Comparison of ENCODE assay signal across 8 cellular contexts in the genomic region with DNA sequence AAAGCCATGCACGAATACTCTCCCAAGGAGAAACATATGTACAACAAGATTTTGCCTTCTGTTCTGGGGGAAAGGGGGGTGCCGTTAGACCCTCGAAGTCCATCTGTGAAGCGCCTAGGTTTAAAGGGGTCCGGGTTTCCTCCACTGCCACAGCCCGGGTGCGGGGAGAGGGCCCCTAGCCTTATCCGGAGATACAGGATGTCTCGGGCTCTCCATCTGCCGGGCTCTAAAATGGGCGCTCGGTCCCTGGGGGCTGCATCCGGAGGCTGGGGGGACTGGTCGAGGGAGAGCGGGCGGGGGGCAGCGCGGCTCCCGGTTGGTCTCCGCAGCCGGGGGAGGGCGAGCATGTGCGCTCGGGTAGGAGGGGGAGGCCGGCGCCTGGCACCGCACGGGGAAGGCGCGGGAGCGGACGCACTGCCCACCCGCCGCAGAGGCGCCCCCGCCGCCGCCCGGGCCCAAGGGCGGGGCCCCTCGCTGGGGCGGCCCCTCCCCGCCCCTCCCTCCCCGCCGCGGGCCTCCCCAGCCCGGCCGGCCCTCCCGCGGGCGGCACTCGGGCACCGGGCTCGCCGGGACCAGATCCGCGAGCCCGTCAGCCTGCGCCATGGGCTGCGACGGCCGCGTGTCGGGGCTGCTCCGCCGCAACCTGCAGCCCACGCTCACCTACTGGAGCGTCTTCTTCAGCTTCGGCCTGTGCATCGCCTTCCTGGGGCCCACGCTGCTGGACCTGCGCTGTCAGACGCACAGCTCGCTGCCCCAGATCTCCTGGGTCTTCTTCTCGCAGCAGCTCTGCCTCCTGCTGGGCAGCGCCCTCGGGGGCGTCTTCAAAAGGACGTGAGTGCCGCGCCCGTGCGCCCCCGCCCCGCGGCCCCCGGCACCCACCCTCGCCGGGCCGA.
DNase-seq lines count a peak whose midpoint lies in the region; ATAC-seq and TF ChIP-seq lines count a peak whose summit lies in the region.

No MANE protein-coding gene starts in this region.

- no TSS peak for BruUV-seq in Panc1 (replicated peaks; lab: Mats Ljungman, UMichigan)

- H3K4me1 ChIP-seq in BLaER1 treated with 17β-estradiol and CSF1 and Interleukin-3, amounts not matched to agents 10 nM and 100 nM = peaks cover 0 to 7% (median 4%) of the 10 kb centered on the region in 10 experiments; a peak in 10 of 20 replicates
- no peaks in the 10 kb centered on the region; the same call in 1 of the 2 replicates for H3K4me1 ChIP-seq in Panc1 (ENCODE audit: control insufficient read depth, insufficient read depth, low read length)

- peaks cover 0 to 25% (median 0%) of the 10 kb centered on the region in 11 experiments; a peak in 8 of 22 replicates for H4K20me1 ChIP-seq in BLaER1 treated with 17β-estradiol and CSF1 and Interleukin-3, amounts not matched to agents 10 nM and 100 nM

- peaks cover 80% of the 10 kb centered on the region for H3K27me3 Mint-ChIP-seq in osteocyte (ENCODE audit: unreplicated experiment)

- peak overlapping the region; percentile 62 to 88 (median 73) for H3K4me2 ChIP-seq in BLaER1 treated with 17β-estradiol and CSF1 and Interleukin-3, amounts not matched to agents 10 nM and 100 nM

- peak overlapping the region; percentile 53 for H3K4me3 Mint-ChIP-seq in osteocyte (ENCODE audit: unreplicated experiment)

- H3K9ac ChIP-seq in BLaER1 treated with 17β-estradiol and CSF1 and Interleukin-3, amounts not matched to agents 10 nM and 100 nM = no peak overlapping the region; a peak in 2 of 22 replicates

- CTCF ChIA-PET in Panc1 (lab: Charles Lee) = interaction anchor here (0.6 kb wide), 1 partner anchor 172 kb away, joined by 3 read pairs; no protein-coding TSS in a partner anchor

- intact Hi-C loops in Panc1 (cut with micrococcal nuclease; ENCODE audit: unreplicated experiment) = no loop called here

- H3K27me3 ChIP-seq in BLaER1 treated with 17β-estradiol and CSF1 and Interleukin-3, amounts not matched to agents 10 nM and 100 nM = peaks cover 54 to 74% (median 64%) of the 10 kb centered on the region in 11 experiments
- peaks cover 38% of the 10 kb centered on the region for H3K27me3 ChIP-seq in Panc1 (ENCODE audit: control insufficient read depth, insufficient read depth, low read length)

- DNase-seq in Panc1 (ENCODE audit: low read depth, low spot score) (no peak), fibroblast of the aortic adventitia (ENCODE audit: low read depth) (no peak), osteocyte (ENCODE audit: extremely low spot score, unreplicated experiment) (no peak), GOT3 (lab: John Stamatoyannopoulos, UW) (no peak)

- in situ Hi-C loops in Panc1 (cut with HindIII; ENCODE audit: low pct_unique_long_range_greater_than_20kb, low sequenced_read_pairs) = no loop called here

- no peaks in the 10 kb centered on the region for H3K9me3 Mint-ChIP-seq in osteocyte (ENCODE audit: unreplicated experiment)

- H3K27ac Mint-ChIP-seq in osteocyte (ENCODE audit: unreplicated experiment) = no peak overlapping the region

- ATAC-seq in Panc1 = peak; percentile 62
- ATAC-seq in HG02884 (IDR thresholded peaks at IDR 0.05; ENCODE audit: unreplicated experiment) = no peak
- ATAC-seq in GM21381 (IDR thresholded peaks at IDR 0.05; ENCODE audit: unreplicated experiment) = no peak
- ATAC-seq in HG02840 (IDR thresholded peaks at IDR 0.05; ENCODE audit: low FRiP score, unreplicated experiment) = no peak

- POLR2A ChIA-PET in Panc1 (lab: Charles Lee) = no interaction called here

- H3K4me3 ChIP-seq in BLaER1 treated with 17β-estradiol and CSF1 and Interleukin-3, amounts not matched to agents 10 nM and 100 nM = peak overlapping the region; percentile 30 to 63 (median 48); a peak in 16 of 20 replicates
- H3K4me3 ChIP-seq in Panc1 (ENCODE audit: low read depth in 2 of 2, low read length in 2 of 2) (no peak overlapping the region), fibroblast of the aortic adventitia (ENCODE audit: low read depth, low read length) (peak overlapping the region; percentile 44)

- no peak overlapping the region for H3K27ac ChIP-seq in BLaER1 treated with 17β-estradiol and CSF1 and Interleukin-3, amounts not matched to agents 10 nM and 100 nM
- no peak overlapping the region for H3K27ac ChIP-seq in Panc1 (ENCODE audit: low read length)

- no peaks in the 10 kb centered on the region for H3K36me3 ChIP-seq in BLaER1 treated with 17β-estradiol and CSF1 and Interleukin-3, amounts not matched to agents 10 nM and 100 nM
- no peaks in the 10 kb centered on the region for H3K36me3 ChIP-seq in Panc1 (ENCODE audit: control insufficient read depth, insufficient read depth, low read length)

- TF ChIP-seq CTCF in Panc1 (IDR thresholded peaks at IDR 0.05) = no peak; the same call in 1 of the 2 replicates
- no peak for TF ChIP-seq CTCF in fibroblast of the aortic adventitia (IDR thresholded peaks at IDR 0.05; ENCODE audit: insufficient read depth, low read length)
- no peak for TF ChIP-seq CTCF in osteocyte (IDR thresholded peaks at IDR 0.05)

- peaks cover 5% of the 10 kb centered on the region for H3K4me1 Mint-ChIP-seq in osteocyte (ENCODE audit: unreplicated experiment)

- H3K36me3 Mint-ChIP-seq in osteocyte (ENCODE audit: unreplicated experiment) = no peaks in the 10 kb centered on the region

- no peaks in the 10 kb centered on the region for H3K9me3 ChIP-seq in BLaER1 treated with 17β-estradiol and CSF1 and Interleukin-3, amounts not matched to agents 10 nM and 100 nM (replicated peaks in 1 of 11)
- no peaks in the 10 kb centered on the region for H3K9me3 ChIP-seq in Panc1 (ENCODE audit: control insufficient read depth, insufficient read depth, low read depth, low read length)

Comparison
In these comparisons a context has a peak if more than half of its experiments do, and no peak if none do; other contexts are left out.
1. H3K4me3 ChIP-seq: peak in BLaER1 treated with 17β-estradiol and CSF1 and Interleukin-3, amounts not matched to agents 10 nM and 100 nM (10 of 10) and fibroblast of the aortic adventitia (single experiment); none in Panc1 (0 of 2).